ENCODE assay signal across 27 cellular contexts in genomic region chr15:93474728-93475127, GRCh38.
"Had no signal": no experiment of that assay in that cellular context is flagged by ENCODE, and none has a peak within 500 bp of the region (broad histone marks: within the 10 kb centered on the region; RNA-seq: fewer than 3 reads in every experiment).

No MANE protein-coding gene starts in this region.

- H3K27ac Mint-ChIP-seq: dendritic cell treated with granulocyte-macrophage colony-stimulating factor and Interleukin-4, amounts not matched to agents 40 ng/mL and 50 ng/mL, for 4 days; effector memory CD8-positive, alpha-beta T cell; endodermal cell; naive thymus-derived CD4-positive, alpha-beta T cell had no signal

- ATAC-seq: effector memory CD8-positive, alpha-beta T cell; esophagus mucosa; gastrocnemius medialis; heart right ventricle; left cardiac atrium; left lung; left ventricle myocardium superior; lower lobe of right lung; naive thymus-derived CD4-positive, alpha-beta T cell had no signal

- H3K9me3 ChIP-seq: colonic mucosa, esophagus squamous epithelium, gastrocnemius medialis, heart right ventricle, left lung, lower lobe of right lung had no signal

- H3K27me3 ChIP-seq: colonic mucosa, esophagus squamous epithelium, gastrocnemius medialis, heart right ventricle, left lung had no signal

- H3K36me3 ChIP-seq: colonic mucosa, esophagus squamous epithelium, gastrocnemius medialis, heart right ventricle, left lung, lower lobe of right lung had no signal

- H3K36me3 Mint-ChIP-seq: naive thymus-derived CD4-positive, alpha-beta T cell had no signal

- H3K4me1 ChIP-seq: colonic mucosa, left lung, lower lobe of right lung had no signal

- H3K9me3 Mint-ChIP-seq: dendritic cell treated with granulocyte-macrophage colony-stimulating factor and Interleukin-4, amounts not matched to agents 40 ng/mL and 50 ng/mL, for 4 days; effector memory CD8-positive, alpha-beta T cell had no signal

- DNase-seq: colonic mucosa; cortex of kidney; effector CD8-positive, alpha-beta T cell; effector memory CD8-positive, alpha-beta T cell; endodermal cell; erythroblast; esophagus squamous epithelium; foreskin fibroblast; foreskin melanocyte; gastrocnemius medialis; glutamatergic neuron; head of caudate nucleus; heart right ventricle; hippocampal formation; left cardiac atrium; left lung; left ventricle myocardium superior; lower lobe of right lung; mesendoderm; midbrain; naive thymus-derived CD4-positive, alpha-beta T cell had no signal

- H3K4me3 Mint-ChIP-seq: dendritic cell treated with granulocyte-macrophage colony-stimulating factor and Interleukin-4, amounts not matched to agents 40 ng/mL and 50 ng/mL, for 4 days; effector memory CD8-positive, alpha-beta T cell; endodermal cell; naive thymus-derived CD4-positive, alpha-beta T cell had no signal

- H3K4me3 ChIP-seq: colonic mucosa, esophagus squamous epithelium, gastrocnemius medialis, heart right ventricle, left lung, lower lobe of right lung had no signal

- H3K27ac ChIP-seq: colonic mucosa, epithelial cell of prostate, esophagus squamous epithelium, gastrocnemius medialis, heart right ventricle, left lung, lower lobe of right lung had no signal

- FAIRE-seq: endometrium, islet of Langerhans, keratinocyte had no signal

- H3K27me3 Mint-ChIP-seq: dendritic cell treated with granulocyte-macrophage colony-stimulating factor and Interleukin-4, amounts not matched to agents 40 ng/mL and 50 ng/mL, for 4 days had no signal
